In genomic region chr3:76495216-76495615, GRCh38 we compare ENCODE assay signal across 22 cellular contexts.
"Had no signal": no experiment of that assay in that cellular context is flagged by ENCODE, and none has a peak within 500 bp of the region (broad histone marks: within the 10 kb centered on the region; RNA-seq: fewer than 3 reads in every experiment).

No MANE protein-coding gene starts in this region.

- H3K36me3 ChIP-seq: adrenal gland, breast epithelium, Peyer's patch, WERI-Rb-1 had no signal

- H3K27me3 ChIP-seq: adrenal gland, breast epithelium, Peyer's patch had no signal

- H3K27ac ChIP-seq: adrenal gland, breast epithelium, Peyer's patch, WERI-Rb-1 had no signal

- ATAC-seq: activated CD4-positive, CD25-positive, alpha-beta regulatory T cell treated with anti-CD3 and anti-CD28 coated beads, Interleukin-2, amount 50 U/mL, for 24 hours; activated CD8-positive, alpha-beta T cell treated with anti-CD3 and anti-CD28 coated beads for 36 hours; activated T-cell treated with anti-CD3 and anti-CD28 coated beads, Interleukin-2, amount 50 U/mL, for 72 hours had no signal

- H3K4me1 ChIP-seq: adrenal gland, breast epithelium, Peyer's patch had no signal

- H3K9me3 ChIP-seq: adrenal gland, breast epithelium, Peyer's patch had no signal

- H3K27me3 Mint-ChIP-seq: activated CD8-positive, alpha-beta T cell treated with anti-CD3 and anti-CD28 coated beads for 36 hours; activated naive CD8-positive, alpha-beta T cell treated with anti-CD3 and anti-CD28 coated beads, Interleukin-2, amount 10 ng/mL, durations not matched to agents 7 days and 5 days had no signal

- H3K4me3 Mint-ChIP-seq: activated CD8-positive, alpha-beta T cell treated with anti-CD3 and anti-CD28 coated beads for 36 hours; activated naive CD8-positive, alpha-beta T cell treated with anti-CD3 and anti-CD28 coated beads, Interleukin-2, amount 10 ng/mL, durations not matched to agents 7 days and 5 days; activated T-cell treated with anti-CD3 and anti-CD28 coated beads, Interleukin-2, amount 50 U/mL, for 72 hours had no signal

- H3K27ac Mint-ChIP-seq: activated CD8-positive, alpha-beta T cell treated with anti-CD3 and anti-CD28 coated beads for 36 hours; activated naive CD8-positive, alpha-beta T cell treated with anti-CD3 and anti-CD28 coated beads, Interleukin-2, amount 10 ng/mL, durations not matched to agents 7 days and 5 days; activated T-cell treated with anti-CD3 and anti-CD28 coated beads, Interleukin-2, amount 50 U/mL, for 72 hours had no signal

- H3K4me1 Mint-ChIP-seq: activated naive CD8-positive, alpha-beta T cell treated with anti-CD3 and anti-CD28 coated beads, Interleukin-2, amount 10 ng/mL, durations not matched to agents 7 days and 5 days had no signal

- H3K36me3 Mint-ChIP-seq: activated naive CD8-positive, alpha-beta T cell treated with anti-CD3 and anti-CD28 coated beads, Interleukin-2, amount 10 ng/mL, durations not matched to agents 7 days and 5 days had no signal

- DNase-seq: activated CD4-positive, alpha-beta T cell treated with anti-CD3 and anti-CD28 coated beads for 4 hours; activated CD8-positive, alpha-beta memory T cell treated with anti-CD3 and anti-CD28 coated beads, Interleukin-2, amount 50 U/mL, for 4 hours; activated CD8-positive, alpha-beta T cell treated with anti-CD3 and anti-CD28 coated beads for 36 hours; activated naive CD4-positive, alpha-beta T cell treated with anti-CD3 and anti-CD28 coated beads, Interleukin-2, amount 50 U/mL, for 16 hours; activated naive CD8-positive, alpha-beta T cell treated with anti-CD3 and anti-CD28 coated beads, Interleukin-2, amount 10 ng/mL, durations not matched to agents 7 days and 5 days; activated T-cell treated with anti-CD3 and anti-CD28 coated beads, Interleukin-2, amount 50 U/mL, for 72 hours; adrenal gland; anterior cingulate cortex; central memory CD4-positive, alpha-beta T cell; KG1; NCI-H1105 treated with DMSO at 0.1 percent for 48 hours; NCI-H1436 treated with DMSO at 0.1 percent for 48 hours; NCI-H187; NCI-H2081; NCI-H446; NCI-H524; Peyer's patch; SIG-M5; T-helper 1 cell; WERI-Rb-1 had no signal

- H3K4me3 ChIP-seq: adrenal gland, breast epithelium, Peyer's patch had no signal
